9 cellular contexts compared by ENCODE assay signal in the genomic region with DNA sequence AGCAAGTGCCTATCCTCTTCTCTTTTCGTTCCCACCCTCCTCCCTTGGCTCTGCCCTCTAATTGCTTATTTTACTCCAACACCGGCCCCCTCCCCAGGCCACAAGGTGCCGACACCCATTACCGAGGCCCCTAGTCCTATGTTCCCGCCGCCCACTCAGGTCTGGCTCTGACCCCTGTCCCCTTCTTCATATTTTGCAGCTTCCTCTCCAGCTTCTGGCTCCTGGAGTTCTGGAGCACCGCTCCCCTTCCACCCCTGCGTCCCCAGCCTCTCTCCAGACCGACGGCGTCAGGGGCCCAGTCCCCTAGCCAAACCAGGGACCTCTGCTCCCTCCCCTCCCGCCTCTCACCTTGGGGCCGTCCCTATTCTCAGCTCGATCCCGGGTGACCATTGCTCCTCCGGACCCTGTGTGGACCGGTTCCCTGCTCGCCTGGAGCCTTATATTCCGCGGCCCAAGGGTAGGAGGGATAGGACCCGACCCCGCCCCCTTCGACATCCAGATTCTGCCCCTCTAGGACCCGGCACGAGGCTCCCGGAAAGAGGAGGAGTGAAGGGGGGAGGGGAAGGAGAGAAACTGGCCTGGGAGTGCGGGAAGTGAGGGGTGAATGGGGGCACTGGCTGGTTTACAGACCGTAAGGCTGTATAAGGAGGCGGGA. TPM values are rescaled to one million over a fixed set of nuclear protein-coding genes. Genes with fewer than 3 reads are reported as not detected.
DNase-seq lines count a peak whose midpoint lies in the region; ATAC-seq, FAIRE-seq and TF ChIP-seq lines count a peak whose summit lies in the region.
"Had no signal": no experiment of that assay in that cellular context is flagged by ENCODE, and none has a peak within 500 bp of the region (broad histone marks: within the 10 kb centered on the region; RNA-seq: fewer than 3 reads in every experiment).

HES7 (minus strand) TSS at position 412 of the 655 bp plus-strand sequence; CDS start at position 390, 22 bp downstream.

- TF ChIP-seq POLR2A in stomach (IDR thresholded peaks at IDR 0.05), result no peak

- peak within 1 kb of the TSS; percentile 91 for H3K27ac ChIP-seq in 22Rv1
- H3K27ac ChIP-seq in WERI-Rb-1, result no peak within 1 kb of the TSS
- peak within 1 kb of the TSS in 2 of 5 donors; percentile 35 to 64 for H3K27ac ChIP-seq in stomach

- H3K4me3 ChIP-seq in WERI-Rb-1 (ENCODE audit: low read depth, low read length), result peak within 1 kb of the TSS; percentile 56
- peak within 1 kb of the TSS; percentile 100 for H3K4me3 ChIP-seq in iPS-15b (ENCODE audit: low read depth, low read length)
- H3K4me3 ChIP-seq in stomach, result peak within 1 kb of the TSS; percentile 43 to 70 (median 50)

- no peaks in the 10 kb centered on the region for H3K9me3 ChIP-seq in WERI-Rb-1 (ENCODE audit: severe bottlenecking)
- H3K9me3 ChIP-seq in iPS-15b (ENCODE audit: control insufficient read depth, insufficient read depth, low read length), result no peaks in the 10 kb centered on the region
- H3K9me3 ChIP-seq in stomach, result no peaks in the 10 kb centered on the region

- peaks cover 11% of the 10 kb centered on the region for H3K4me1 ChIP-seq in iPS-15b (ENCODE audit: control insufficient read depth, insufficient read depth, low read length)
- H3K4me1 ChIP-seq in stomach, result peaks cover 73 to 87% (median 83%) of the 10 kb centered on the region in 4 donors

- ATAC-seq in HG03439 (IDR thresholded peaks at IDR 0.05; ENCODE audit: unreplicated experiment), result no peak

- peak; percentile 69 for FAIRE-seq in G401.6 (lab: Jason Lieb, UNC)

- no peak within 1 kb of the TSS for H3K9ac ChIP-seq in iPS-15b (ENCODE audit: low read depth, low read length)

- intact Hi-C loops in stomach (cut with DNase I; ENCODE audit: low total_unique reads), result no loop called here

- H3K27me3 ChIP-seq in WERI-Rb-1 (ENCODE audit: insufficient read depth, low read depth, severe bottlenecking) (peaks cover 27% of the 10 kb centered on the region), iPS-15b (ENCODE audit: control insufficient read depth, insufficient read depth, low read length) (peaks cover 56% of the 10 kb centered on the region), stomach (peaks cover 0 to 84% (median 54%) of the 10 kb centered on the region in 3 donors)

- TF ChIP-seq CTCF in 22Rv1 (IDR thresholded peaks at IDR 0.05), result no peak
- no peak for TF ChIP-seq CTCF in WERI-Rb-1 (IDR thresholded peaks at IDR 0.05; ENCODE audit: low read depth, low read length)
- TF ChIP-seq CTCF in stomach (IDR thresholded peaks at IDR 0.05), result no peak

- H3K36me3 ChIP-seq in WERI-Rb-1 (no peaks in the 10 kb centered on the region), iPS-15b (ENCODE audit: control insufficient read depth, insufficient read depth, low read length) (no peaks in the 10 kb centered on the region), stomach (no peaks in the 10 kb centered on the region)

- no peak for TF ChIP-seq EP300 in stomach (IDR thresholded peaks at IDR 0.05)

- 0 to 4% (median 2%) methylated on average over 28 to 29 of the region's 29 CpGs for WGBS in stomach, 5 donors

- peak; percentile 35 for DNase-seq in WERI-Rb-1
- DNase-seq in stomach, result no peak
- DNase-seq in SW 1271 (lab: John Stamatoyannopoulos, UW), result no peak
- DNase-seq in kidney tubule cell (ENCODE audit: low spot score), result no peak

RNA-seq across cellular contexts. Expression of gene HES7, which starts in this region (rescaled TPM):
- not detected for total RNA-seq in stomach
- under 1 TPM in 2 of 3 donors, not detected in 1; 0.58 to 0.92 TPM for polyA plus RNA-seq in stomach
- total RNA-seq: lung microvascular endothelial cell had no signal

Comparison
In these comparisons a context has a peak if more than half of its experiments do, and no peak if none do; other contexts are left out.
1. H3K4me3 ChIP-seq: peak in every context shown above with its lines; median percentile 100 in iPS-15b; 56 in WERI-Rb-1; 50 in stomach.